ENCODE assay signal across 11 cellular contexts in genomic region chr3:141779667-141780066, GRCh38. TPM values are rescaled to one million over a fixed set of nuclear protein-coding genes. Genes with fewer than 3 reads are reported as not detected.
"Had no signal": no experiment of that assay in that cellular context is flagged by ENCODE, and none has a peak within 500 bp of the region (broad histone marks: within the 10 kb centered on the region; RNA-seq: fewer than 3 reads in every experiment).

No MANE protein-coding gene starts in this region.

- DNase-seq: GM23248, GOT3, H7, IMR-90, KBM-7 had no signal

- H3K9me3 ChIP-seq: HAP-1 had no signal

- H3K36me3 ChIP-seq: HAP-1 had no signal

- H3K4me1 ChIP-seq: HAP-1 had no signal

- ATAC-seq: HCT116, HepG2 had no signal

- FAIRE-seq: HepG2 had no signal

- H3K4me3 ChIP-seq: GM23248, HAP-1 had no signal

- H3K27ac ChIP-seq: GM23248, HL-60 had no signal

- H2AFZ ChIP-seq: GM23248 had no signal

- H3K9ac ChIP-seq: GM23248 had no signal

RNA-seq across cellular contexts. Expression of gene GRK7, which starts 16.5 kb away (rescaled TPM):
- total RNA-seq: GM23248, H4, H7, HepG2, HT1080, IMR-90 had no signal
- polyA plus RNA-seq: GM23248, HepG2, IMR-90 had no signal
